17 cellular contexts compared by ENCODE assay signal in the genomic region with DNA sequence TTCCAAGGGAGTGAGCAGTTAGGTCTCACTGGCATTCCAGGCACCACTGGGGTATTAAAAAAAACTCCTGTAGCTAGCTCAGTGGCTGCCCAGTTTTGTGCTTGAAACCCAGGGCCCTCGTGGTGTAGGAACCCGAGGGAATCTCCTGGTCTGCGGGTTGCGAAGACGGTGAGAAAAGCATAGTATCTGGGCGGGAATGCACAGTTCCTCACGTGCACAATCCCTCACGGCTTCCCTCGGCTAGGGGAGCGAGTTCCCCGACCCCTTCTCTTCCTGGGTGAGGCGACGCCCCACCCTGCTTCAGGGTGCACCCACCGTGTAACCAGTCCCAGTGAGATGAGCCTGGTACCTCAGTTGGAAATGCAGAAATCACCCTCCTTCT. TPM values are rescaled to one million over a fixed set of nuclear protein-coding genes. Genes with fewer than 3 reads are reported as not detected.
A peak's percentile ranks its signal among the peaks of the same experiment; 100 is the strongest.
DNase-seq lines count a peak whose midpoint lies in the region; FAIRE-seq and TF ChIP-seq lines count a peak whose summit lies in the region.
"Had no signal": no experiment of that assay in that cellular context is flagged by ENCODE, and none has a peak within 500 bp of the region (broad histone marks: within the 10 kb centered on the region; RNA-seq: fewer than 3 reads in every experiment).

No MANE protein-coding gene starts in this region.

- H2BK15ac ChIP-seq in H1 (ENCODE audit: low read length) (no peak overlapping the region), neuronal stem cell (ENCODE audit: low read length) (no peak overlapping the region)

- WGBS in H1 (ENCODE audit: extremely low coverage in 1 of 2, insufficient coverage in 1 of 2, insufficient read length in 1 of 2, insufficient replicate concordance in 2 of 2, low coverage in 1 of 2, low lambda C conversion rate in 2 of 2, missing lambda C conversion rate in 1 of 2), 2 experiments = 79% methylated on average over 14 of the region's 14 CpGs; no CpG with 5 or more reads in 1 of the 2 experiments
- no CpG with 5 or more reads among the region's 14 CpGs for WGBS in neuronal stem cell (ENCODE audit: extremely low coverage in 2 of 2, insufficient read length in 2 of 2, insufficient replicate concordance in 1 of 2), 2 donors

- no peak for TF ChIP-seq RAD21 in H1 (IDR thresholded peaks at IDR 0.05 in 1 of 2, conservative IDR thresholded peaks at IDR 0.05 in 1 of 2; ENCODE audit: low read depth in 2 of 2, low read length in 2 of 2)

- no peak overlapping the region for H4K5ac ChIP-seq in H1 (ENCODE audit: insufficient read length, low read depth, low read length)

- H3K4me2 ChIP-seq in H1 (ENCODE audit: insufficient read depth in 1 of 2, low read depth in 2 of 2, low read length in 2 of 2) (peak overlapping the region; percentile 22 to 41; a peak in 2 of 4 replicates), neuronal stem cell (ENCODE audit: insufficient read depth, low read length, poor library complexity, severe bottlenecking) (no peak overlapping the region)

- H3K18ac ChIP-seq in H1 (ENCODE audit: extremely low read depth, low read length) (no peak overlapping the region), neuronal stem cell (ENCODE audit: low read length) (peak overlapping the region; percentile 64)

- H2BK12ac ChIP-seq in H1 (ENCODE audit: low read depth, low read length) (no peak overlapping the region), neuronal stem cell (ENCODE audit: low read length) (no peak overlapping the region)

- H3K4me3 ChIP-seq in HUES6 (ENCODE audit: low read depth, low read length) (0 out of 2 replicates have a peak overlapping the region, but pooled peaks have one; percentile 18), H1 (ENCODE audit: extremely low read depth in 1 of 4, insufficient read depth in 2 of 4, low read depth in 3 of 4, low read length in 4 of 4) (no peak overlapping the region), neuronal stem cell (ENCODE audit: low read length in 2 of 2) (no peak overlapping the region)
- H3K4me3 ChIP-seq: GM12878 had no signal

- no peak overlapping the region for H3K27ac ChIP-seq in HUES6 (ENCODE audit: low read depth, low read length)
- H3K27ac ChIP-seq in H1 (ENCODE audit: low read depth, low read length) = no peak overlapping the region
- no peak overlapping the region for H3K27ac ChIP-seq in neuronal stem cell (replicated peaks; ENCODE audit: low read length)

- DNase-seq in H1 (ENCODE audit: low read depth in 1 of 2, low spot score in 2 of 2) (no peak), neuronal stem cell (ENCODE audit: low spot score) (no peak), NCI-H1105 (lab: John Stamatoyannopoulos, UW) (no peak)
- DNase-seq in activated naive CD4-positive, alpha-beta T cell treated with anti-CD3 and anti-CD28 coated beads for 36 hours = no peak
- DNase-seq in stimulated activated CD4-positive, alpha-beta T cell treated with anti-CD3 and anti-CD28 coated beads, Interleukin-15, amount 100 ng/mL, for 24 hours = no peak
- DNase-seq: C1 segment of cervical spinal cord; Calu3; CD4-positive, alpha-beta memory T cell; DMS79; EL; GDM1; GOT3; H7; HCEC 1CT had no signal

- no peak overlapping the region for H3K56ac ChIP-seq in H1 (replicated peaks; ENCODE audit: insufficient read length, low read depth, low read length)

- H4K91ac ChIP-seq in H1 (replicated peaks; ENCODE audit: insufficient read length, low read length) = no peak overlapping the region
- no peak overlapping the region for H4K91ac ChIP-seq in neuronal stem cell (ENCODE audit: low read depth, low read length, poor library complexity)

- H3K27me3 ChIP-seq in HUES6 (ENCODE audit: control insufficient read depth, insufficient read depth, low read length) = no peaks in the 10 kb centered on the region
- H3K27me3 ChIP-seq in H1 (replicated peaks in 1 of 4; ENCODE audit: control insufficient read depth in 3 of 4, extremely low read depth in 1 of 4, insufficient read depth in 3 of 4, low read length in 3 of 4) = no peaks in the 10 kb centered on the region
- H3K27me3 ChIP-seq in neuronal stem cell (ENCODE audit: control insufficient read depth in 3 of 3, insufficient read depth in 3 of 3, low read depth in 1 of 3, low read length in 3 of 3) = no peaks in the 10 kb centered on the region

- no peak overlapping the region for H3K23ac ChIP-seq in H1 (ENCODE audit: insufficient read length)
- no peak overlapping the region for H3K23ac ChIP-seq in neuronal stem cell (ENCODE audit: low read depth, low read length, poor library complexity)

- no peak for TF ChIP-seq POLR2A in H1 (IDR thresholded peaks at IDR 0.05; ENCODE audit: control extremely low read depth in 1 of 2, low read depth in 2 of 2, low read length in 2 of 2)

- no peak overlapping the region for H3K4ac ChIP-seq in H1 (replicated peaks; ENCODE audit: insufficient read length, low read depth, low read length)
- H3K4ac ChIP-seq in neuronal stem cell (ENCODE audit: low read length) = no peak overlapping the region

- FAIRE-seq in H1 (lab: Jason Lieb, UNC) = no peak
- FAIRE-seq: GM12878, GM19239 had no signal

- no peaks in the 10 kb centered on the region for H3K9me3 ChIP-seq in HUES6 (ENCODE audit: control insufficient read depth, insufficient read depth, low read depth, low read length)
- no peaks in the 10 kb centered on the region for H3K9me3 ChIP-seq in H1 (ENCODE audit: insufficient read depth in 2 of 2, low read depth in 1 of 2, low read length in 1 of 2)
- peaks cover 0 to 1% of the 10 kb centered on the region in 2 donors for H3K9me3 ChIP-seq in neuronal stem cell (replicated peaks in 1 of 2; ENCODE audit: control insufficient read depth in 2 of 2, insufficient read depth in 1 of 2, low read depth in 1 of 2, low read length in 2 of 2)

- CTCF ChIA-PET in H1 (lab: Charles Lee; ENCODE audit: partially characterized antibody) = interaction anchor here (1.0 to 1.6 kb wide), 7 partner anchors 9 to 86 kb away, joined by 3 to 4 read pairs (median 4); no protein-coding TSS in a partner anchor
- CTCF ChIA-PET in activated naive CD4-positive, alpha-beta T cell treated with anti-CD3 and anti-CD28 coated beads for 36 hours (lab: Charles Lee) = no interaction called here

- H4K20me1 ChIP-seq in H1 (replicated peaks in 1 of 2; ENCODE audit: control insufficient read depth in 1 of 2, insufficient read depth in 2 of 2, low read length in 2 of 2) = no peaks in the 10 kb centered on the region

- TF ChIP-seq EP300 in H1 (IDR thresholded peaks at IDR 0.05; ENCODE audit: borderline replicate concordance in 1 of 2, low read depth in 2 of 2, low read length in 2 of 2) = no peak

- no peaks in the 10 kb centered on the region for H3K4me1 Mint-ChIP-seq in activated naive CD4-positive, alpha-beta T cell treated with anti-CD3 and anti-CD28 coated beads for 36 hours (ENCODE audit: low read depth)
- H3K4me1 Mint-ChIP-seq: CD4-positive, alpha-beta memory T cell had no signal

- no peak overlapping the region for H2AK5ac ChIP-seq in H1 (ENCODE audit: low read depth, low read length)
- peak overlapping the region; percentile 19 for H2AK5ac ChIP-seq in neuronal stem cell (ENCODE audit: low read depth, low read length)

- H3K9ac ChIP-seq in HUES6 (ENCODE audit: low read length) (no peak overlapping the region), H1 (replicated peaks in 1 of 4; ENCODE audit: extremely low read depth in 1 of 4, low read depth in 3 of 4, low read length in 3 of 4) (no peak overlapping the region), neuronal stem cell (ENCODE audit: low read depth, low read length, poor library complexity) (no peak overlapping the region)

- H2AFZ ChIP-seq in H1 (ENCODE audit: low read length) (peak overlapping the region; percentile 78), neuronal stem cell (ENCODE audit: low read length) (peak overlapping the region; percentile 71)

- H3K79me2 ChIP-seq in H1 (ENCODE audit: control insufficient read depth in 1 of 2, insufficient read depth in 2 of 2, low read length in 2 of 2) = no peaks in the 10 kb centered on the region

- POLR2A ChIA-PET in H1 (lab: Charles Lee; ENCODE audit: partially characterized antibody) = no interaction called here

- no peaks in the 10 kb centered on the region for H3K23me2 ChIP-seq in H1 (ENCODE audit: low read depth, low read length)

- H3K36me3 Mint-ChIP-seq in activated naive CD4-positive, alpha-beta T cell treated with anti-CD3 and anti-CD28 coated beads for 36 hours (ENCODE audit: low read depth) = no peaks in the 10 kb centered on the region
- H3K36me3 Mint-ChIP-seq: CD4-positive, alpha-beta memory T cell had no signal

- no peaks in the 10 kb centered on the region for H3K79me1 ChIP-seq in H1 (ENCODE audit: low read depth, low read length)
- H3K79me1 ChIP-seq in neuronal stem cell (ENCODE audit: low read depth, low read length) = no peaks in the 10 kb centered on the region

- no peak for TF ChIP-seq CTCF in H1 (IDR thresholded peaks at IDR 0.05; ENCODE audit: control extremely low read depth in 1 of 3, insufficient read depth in 1 of 3, low read depth in 1 of 3, low read length in 3 of 3)

- no peak overlapping the region for H3K27ac Mint-ChIP-seq in activated naive CD4-positive, alpha-beta T cell treated with anti-CD3 and anti-CD28 coated beads for 36 hours
- H3K27ac Mint-ChIP-seq: CD4-positive, alpha-beta memory T cell had no signal

- H3K9me3 Mint-ChIP-seq in activated naive CD4-positive, alpha-beta T cell treated with anti-CD3 and anti-CD28 coated beads for 36 hours = no peaks in the 10 kb centered on the region

- H3K36me3 ChIP-seq in HUES6 (ENCODE audit: control insufficient read depth, insufficient read depth, low read length) = no peaks in the 10 kb centered on the region
- H3K36me3 ChIP-seq in H1 (ENCODE audit: control insufficient read depth in 2 of 4, insufficient read depth in 4 of 4, low read length in 3 of 4) = no peaks in the 10 kb centered on the region
- no peaks in the 10 kb centered on the region for H3K36me3 ChIP-seq in neuronal stem cell (replicated peaks in 1 of 2; ENCODE audit: control insufficient read depth in 2 of 2, insufficient read depth in 2 of 2, low read length in 2 of 2)

- H2BK20ac ChIP-seq in H1 (ENCODE audit: low read length) = no peak overlapping the region

- H2BK5ac ChIP-seq in H1 (ENCODE audit: low read depth, low read length) = no peak overlapping the region
- no peak overlapping the region for H2BK5ac ChIP-seq in neuronal stem cell (ENCODE audit: low read length)

- intact Hi-C loops in activated naive CD4-positive, alpha-beta T cell treated with anti-CD3 and anti-CD28 coated beads for 36 hours (cut with micrococcal nuclease) = no loop called here

- peaks cover 45% of the 10 kb centered on the region for H3K27me3 Mint-ChIP-seq in activated naive CD4-positive, alpha-beta T cell treated with anti-CD3 and anti-CD28 coated beads for 36 hours (ENCODE audit: low read depth)

- no peak overlapping the region for H4K8ac ChIP-seq in H1 (ENCODE audit: extremely low read depth, insufficient read depth, low read length)
- H4K8ac ChIP-seq in neuronal stem cell (ENCODE audit: low read depth, low read length) = no peak overlapping the region

- H3K4me3 Mint-ChIP-seq in activated naive CD4-positive, alpha-beta T cell treated with anti-CD3 and anti-CD28 coated beads for 36 hours = no peak overlapping the region
- H3K4me3 Mint-ChIP-seq: CD4-positive, alpha-beta memory T cell had no signal

- H3K4me1 ChIP-seq in HUES6 (ENCODE audit: control insufficient read depth, insufficient read depth, low read length) (peaks cover 11% of the 10 kb centered on the region), H1 (replicated peaks in 1 of 4; ENCODE audit: control insufficient read depth in 3 of 4, insufficient read depth in 4 of 4, low read length in 3 of 4) (peaks cover 3 to 9% (median 7%) of the 10 kb centered on the region in 4 experiments; a peak in 5 of 7 replicates), neuronal stem cell (ENCODE audit: control insufficient read depth in 2 of 2, insufficient read depth in 1 of 2, low read depth in 1 of 2, low read length in 2 of 2) (peaks cover 0 to 4% of the 10 kb centered on the region in 2 donors)

- H3K14ac ChIP-seq in H1 (ENCODE audit: insufficient read length) (no peak overlapping the region), neuronal stem cell (ENCODE audit: low read length) (no peak overlapping the region)

- H2BK120ac ChIP-seq in H1 (replicated peaks; ENCODE audit: low read depth, low read length) = no peak overlapping the region
- H2BK120ac ChIP-seq in neuronal stem cell (ENCODE audit: low read depth, low read length) = no peak overlapping the region

RNA-seq across cellular contexts. Expression of a gene that starts 50.5 kb away (rescaled TPM):
- total RNA-seq in H1 (2021; fragmentation: NEBNext Ultra II Directional; extraction: Animal tissue kit (Norgen Biotek cat#: 25700)) = 18.4 and 21.2 TPM in 2 replicates
- polyA plus RNA-seq in H1 (2011; rRNA removed) = 16.3 and 17.2 TPM in 2 replicates
- polyA plus RNA-seq in H1 (2011; cell fraction: cytosol; rRNA removed) = 19.2 TPM
- polyA plus RNA-seq in H1 (2011; cell fraction: nucleus; rRNA removed) = 26.3 TPM
- polyA plus RNA-seq in H1 (2012, experiment 1 of 2) = 14.3 to 21.6 TPM (median 19.5 TPM) in 4 replicates
- 13.3 TPM for polyA plus RNA-seq in H1 (2012, experiment 2 of 2)
- 11.0 TPM for polyA plus RNA-seq in H1 (2013, experiment 1 of 2)
- 12.3 TPM for polyA plus RNA-seq in H1 (2013, experiment 2 of 2)
- 27.6 and 30.6 TPM in 2 replicates for polyA minus RNA-seq in H1 (2011; rRNA and poly(A)+ RNA removed)
- polyA minus RNA-seq in H1 (2011; cell fraction: cytosol; rRNA and poly(A)+ RNA removed) = 13.5 TPM
- polyA minus RNA-seq in H1 (2011; cell fraction: nucleus; rRNA and poly(A)+ RNA removed) = 10.5 TPM
- 3.3 TPM for polyA plus RNA-seq in neuronal stem cell (2013, experiment 1 of 2)
- polyA plus RNA-seq in neuronal stem cell (2013, experiment 2 of 2) = 3.0 TPM
- not detected for total RNA-seq in activated naive CD4-positive, alpha-beta T cell treated with anti-CD3 and anti-CD28 coated beads for 36 hours
- total RNA-seq: CD4-positive, alpha-beta memory T cell had no signal
- polyA plus RNA-seq: CD4-positive, alpha-beta memory T cell; GM12878 had no signal

Comparison
In these comparisons a context has a peak if more than half of its experiments do, and no peak if none do; other contexts are left out.
1. RNA of a gene that starts 50.5 kb away (total RNA-seq): 18.4 to 21.2 TPM in H1; not detected in activated naive CD4-positive, alpha-beta T cell treated with anti-CD3 and anti-CD28 coated beads for 36 hours; every median in the first group is over 10 times any median in the second.